ENCODE assay signal across 8 cellular contexts in genomic region chr4:139528377-139529005, GRCh38. TPM values are rescaled to one million over a fixed set of nuclear protein-coding genes. Genes with fewer than 3 reads are reported as not detected.
A peak's percentile ranks its signal among the peaks of the same experiment; 100 is the strongest.
DNase-seq lines count a peak whose midpoint lies in the region; ATAC-seq and TF ChIP-seq lines count a peak whose summit lies in the region.

No MANE protein-coding gene starts in this region.

- H3K9me3 Mint-ChIP-seq in central memory CD8-positive, alpha-beta T cell: no peaks in the 10 kb centered on the region

- peak overlapping the region; percentile 67 for H3K27ac Mint-ChIP-seq in central memory CD8-positive, alpha-beta T cell (ENCODE audit: low read depth)

- intact Hi-C loops in sciatic nerve (cut with DNase I): no loop called here

- no peaks in the 10 kb centered on the region for H3K27me3 Mint-ChIP-seq in central memory CD8-positive, alpha-beta T cell

- H3K4me3 Mint-ChIP-seq in central memory CD8-positive, alpha-beta T cell: no peak overlapping the region

- H3K4me3 ChIP-seq in AG09309 (ENCODE audit: control insufficient read depth, low read depth, low read length): no peak overlapping the region

- peaks cover 4% of the 10 kb centered on the region for H3K36me3 Mint-ChIP-seq in central memory CD8-positive, alpha-beta T cell (ENCODE audit: insufficient read depth)

- H3K4me1 Mint-ChIP-seq in central memory CD8-positive, alpha-beta T cell: peaks cover 27% of the 10 kb centered on the region

- DNase-seq in AG09309 (ENCODE audit: low read depth) (peak; percentile 84), sciatic nerve (ENCODE audit: low spot score) (peak; percentile 78), iPS-NIHi7 (ENCODE audit: extremely low spot score) (no peak), C1 segment of cervical spinal cord (lab: John Stamatoyannopoulos, UW) (no peak)
- peak in 1 of 2 donors; percentile 14 for DNase-seq in central memory CD8-positive, alpha-beta T cell (ENCODE audit: low spot score in 2 of 2)
- DNase-seq in activated CD4-positive, alpha-beta T cell treated with anti-CD3 and anti-CD28 coated beads for 1 hour: no peak

- no peak for TF ChIP-seq CTCF in AG09309 (IDR thresholded peaks at IDR 0.05; ENCODE audit: control insufficient read depth, insufficient read depth, low read depth, low read length, missing control alignments)

- ATAC-seq in GM19438 (IDR thresholded peaks at IDR 0.05; ENCODE audit: low read depth, unreplicated experiment) (peak; percentile 76), HG03442 (IDR thresholded peaks at IDR 0.05; ENCODE audit: unreplicated experiment) (peak; percentile 76), sciatic nerve (peak; percentile 97)
- peak; percentile 70 for ATAC-seq in central memory CD8-positive, alpha-beta T cell (replicated peaks; ENCODE audit: extremely low read depth, poor library complexity, severe bottlenecking)

RNA-seq across cellular contexts. Expression of gene SETD7, which starts 27.5 kb away (rescaled TPM):
- 56.9 TPM for total RNA-seq in sciatic nerve

Comparison
In these comparisons a context has a peak if more than half of its experiments do, and no peak if none do; other contexts are left out.
1. DNase-seq: peak in AG09309 (single experiment) and sciatic nerve (single experiment); none in iPS-NIHi7 (single experiment), C1 segment of cervical spinal cord (0 of 14) and activated CD4-positive, alpha-beta T cell treated with anti-CD3 and anti-CD28 coated beads for 1 hour (single experiment).
2. Peak in every context shown above with its lines, with median percentiles within 50 percentile points of each other: ATAC-seq.